Comparison of ENCODE assay signal across 8 cellular contexts in the genomic region with DNA sequence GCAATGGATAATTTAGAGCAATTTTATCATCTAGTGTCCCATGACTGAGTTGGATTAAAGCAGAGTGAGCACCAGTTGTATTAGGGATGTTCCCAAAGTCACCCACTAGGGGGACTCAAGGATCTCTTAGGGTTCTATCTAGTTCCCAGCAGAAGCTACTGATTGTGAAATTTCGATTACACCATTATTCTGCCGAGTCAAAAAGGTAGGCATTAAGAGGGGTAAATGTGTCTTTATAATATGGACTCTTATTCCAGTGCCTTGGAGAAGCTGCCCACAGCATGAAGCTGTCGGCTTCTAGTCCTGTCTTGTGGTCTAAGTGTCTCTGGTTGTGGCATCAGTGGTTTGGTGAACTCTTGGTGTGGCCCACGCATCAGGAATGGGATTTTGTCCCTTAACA. TPM values are rescaled to one million over a fixed set of nuclear protein-coding genes. Genes with fewer than 3 reads are reported as not detected.
DNase-seq lines count a peak whose midpoint lies in the region; ATAC-seq and TF ChIP-seq lines count a peak whose summit lies in the region.

No MANE protein-coding gene starts in this region.

- no peaks in the 10 kb centered on the region for H3K27me3 ChIP-seq in GM23248 (replicated peaks; ENCODE audit: insufficient read depth)
- H3K27me3 ChIP-seq in WERI-Rb-1 (ENCODE audit: insufficient read depth, low read depth, severe bottlenecking) = no peaks in the 10 kb centered on the region

- H4K20me1 ChIP-seq in GM23248 (ENCODE audit: insufficient read depth) = no peaks in the 10 kb centered on the region

- H3K27ac ChIP-seq in GM23248 (no peak overlapping the region), WERI-Rb-1 (no peak overlapping the region)

- in situ Hi-C loops in GM23248 (cut with MboI) = loop anchor here (5.0 kb wide), 1 partner anchor 101 kb away; no protein-coding TSS in a partner anchor

- ATAC-seq in GM18873 (IDR thresholded peaks at IDR 0.05; ENCODE audit: low FRiP score, unreplicated experiment) = no peak

- H3K4me1 ChIP-seq in GM23248 (ENCODE audit: insufficient read depth) = 0 out of 2 replicates have a peak, but pooled peaks cover 7% of the 10 kb centered on the region

- H3K4me2 ChIP-seq in GM23248 (ENCODE audit: unreplicated experiment) = peak overlapping the region; percentile 22

- no peaks in the 10 kb centered on the region for H3K79me2 ChIP-seq in GM23248 (ENCODE audit: insufficient read depth)

- no peaks in the 10 kb centered on the region for H3K9me2 ChIP-seq in GM23248 (ENCODE audit: insufficient read depth)

- H3K4me3 ChIP-seq in GM23248 = no peak overlapping the region
- H3K4me3 ChIP-seq in WERI-Rb-1 (ENCODE audit: low read depth, low read length) = no peak overlapping the region
- no peak overlapping the region for H3K4me3 ChIP-seq in foreskin fibroblast (ENCODE audit: low read depth in 1 of 2, low read length in 2 of 2)

- no peak overlapping the region for H3K9ac ChIP-seq in GM23248

- peak; percentile 77 for TF ChIP-seq CTCF in WERI-Rb-1 (IDR thresholded peaks at IDR 0.05; ENCODE audit: low read depth, low read length)
- peak; percentile 84 for TF ChIP-seq CTCF in foreskin fibroblast (IDR thresholded peaks at IDR 0.05; ENCODE audit: low read depth, low read length)

- H2AFZ ChIP-seq in GM23248 = no peak overlapping the region

- H3K36me3 ChIP-seq in GM23248 (ENCODE audit: low read depth) = no peaks in the 10 kb centered on the region
- H3K36me3 ChIP-seq in WERI-Rb-1 = peaks cover 16% of the 10 kb centered on the region

- 38 to 40% methylated on average over 4 of the region's 4 CpGs for WGBS in GM23248 (ENCODE audit: low coverage in 1 of 2, low lambda C conversion rate in 2 of 2, missing lambda C conversion rate in 2 of 2), 2 experiments

- no peaks in the 10 kb centered on the region for H3F3A ChIP-seq in GM23248 (ENCODE audit: insufficient read depth)

- no peaks in the 10 kb centered on the region for H3K9me3 ChIP-seq in GM23248 (ENCODE audit: low read depth)
- H3K9me3 ChIP-seq in WERI-Rb-1 (ENCODE audit: severe bottlenecking) = no peaks in the 10 kb centered on the region

- DNase-seq in NCI-H748 (lab: John Stamatoyannopoulos, UW; ENCODE audit: unreplicated experiment) (peak; percentile 17), NCI-H748 treated with DMSO at 0.1 percent for 48 hours (lab: John Stamatoyannopoulos, UW) (no peak), GM23248 (peak; percentile 85), NCI-H1930 (lab: John Stamatoyannopoulos, UW) (peak; percentile 13 to 33), WERI-Rb-1 (peak; percentile 47), foreskin fibroblast (peak; percentile 77 to 92), non-pigmented ciliary epithelial cell (ENCODE audit: low read depth) (peak; percentile 55)

RNA-seq across cellular contexts. Expression of a gene that starts 53.3 kb away (rescaled TPM):
- 13.2 and 15.2 TPM in 2 replicates for total RNA-seq in GM23248 (2014; rRNA removed; shearing (Covaris generic))
- polyA plus RNA-seq in GM23248 (2016; fragmentation: Nextera tagmentation; extraction: Ambion mirVana) = 9.3 and 10.7 TPM in 2 replicates
